In genomic region chr17:45490615-45491433, GRCh38 we compare ENCODE assay signal across 8 cellular contexts. TPM values are rescaled to one million over a fixed set of nuclear protein-coding genes. Genes with fewer than 3 reads are reported as not detected.
DNase-seq lines count a peak whose midpoint lies in the region; ATAC-seq and TF ChIP-seq lines count a peak whose summit lies in the region.
"Not testable (repeated sequence)": the region's sequence is repeated elsewhere in the genome, so short reads cannot be mapped to it uniquely, and the experiment has no call there.

PLEKHM1 (minus strand) TSS chr17:45490721; CDS start chr17:45482484, 8,237 bp downstream.

- H3K36me3 ChIP-seq in kidney epithelial cell (ENCODE audit: control insufficient read depth, insufficient read depth, low read length): not testable (repeated sequence)

- H3K4me3 ChIP-seq in choroid plexus epithelial cell (ENCODE audit: low read depth, low read length) (peak within 1 kb of the TSS; percentile 64), kidney epithelial cell (ENCODE audit: low read depth, low read length) (peak within 1 kb of the TSS; percentile 68)

- not testable (repeated sequence) for H3K27me3 ChIP-seq in kidney epithelial cell (ENCODE audit: control insufficient read depth, insufficient read depth, low read length)

- DNase-seq in Ammon's horn (ENCODE audit: low spot score) (peak; percentile 86), GM19238 (ENCODE audit: insufficient read length, low spot score) (peak; percentile 73), NCI-H510A (lab: John Stamatoyannopoulos, UW) (peak; percentile 37), choroid plexus epithelial cell (ENCODE audit: low read depth) (peak; percentile 79)
- peak; percentile 68 to 74 for DNase-seq in activated CD4-positive, alpha-beta T cell treated with anti-CD3 and anti-CD28 coated beads for 4 hours
- not testable (repeated sequence) for DNase-seq in kidney epithelial cell (ENCODE audit: low read depth)
- peak; percentile 67 to 73 for DNase-seq in stimulated activated CD4-positive, alpha-beta T cell treated with anti-CD3 and anti-CD28 coated beads, Interleukin-15, amount 100 ng/mL, for 1 hour (ENCODE audit: low read depth in 1 of 2, low spot score in 1 of 2)

- not testable (repeated sequence) for TF ChIP-seq CTCF in choroid plexus epithelial cell (conservative IDR thresholded peaks at IDR 0.05; ENCODE audit: low read depth, low read length); kidney epithelial cell (IDR thresholded peaks at IDR 0.05; ENCODE audit: insufficient read depth, low read length, poor library complexity, severe bottlenecking)

- peak; percentile 82 for ATAC-seq in HG03378 (IDR thresholded peaks at IDR 0.05; ENCODE audit: unreplicated experiment)

RNA-seq across cellular contexts. Expression of gene PLEKHM1, which starts in this region (rescaled TPM):
- total RNA-seq in kidney epithelial cell: 33.8 and 42.6 TPM in 2 replicates
